19 cellular contexts compared by ENCODE assay signal in genomic region chr2:11525762-11526161, GRCh38. TPM values are rescaled to one million over a fixed set of nuclear protein-coding genes. Genes with fewer than 3 reads are reported as not detected.
DNase-seq lines count a peak whose midpoint lies in the region; ATAC-seq and TF ChIP-seq lines count a peak whose summit lies in the region.
"Had no signal": no experiment of that assay in that cellular context is flagged by ENCODE, and none has a peak within 500 bp of the region (broad histone marks: within the 10 kb centered on the region; RNA-seq: fewer than 3 reads in every experiment).

No MANE protein-coding gene starts in this region.

- no peak for DNase-seq in Right ventricle myocardium superior
- DNase-seq in left ventricle myocardium superior: no peak
- DNase-seq in osteocyte (ENCODE audit: extremely low spot score, unreplicated experiment): peak; percentile 67
- no peak for DNase-seq in uterus
- no peak for DNase-seq in activated T-cell treated with anti-CD3 and anti-CD28 coated beads, Interleukin-2, amount 50 U/mL, for 4 hours
- DNase-seq in NCI-H1092 treated with DMSO at 0.1 percent for 48 hours (lab: John Stamatoyannopoulos, UW): no peak
- no peak for DNase-seq in NCI-H82 (lab: John Stamatoyannopoulos, UW)
- DNase-seq: 8988T; ACHN; C1 segment of cervical spinal cord; Calu3; CD4-positive, alpha-beta memory T cell; COR-L47; DMS53; DMS79 treated with DMSO at 0.1 percent for 48 hours; GF-D8; GOT3; HCEC 1CT had no signal

- no peaks in the 10 kb centered on the region for H3K4me1 Mint-ChIP-seq in osteocyte (ENCODE audit: unreplicated experiment)
- H3K4me1 Mint-ChIP-seq in activated T-cell treated with anti-CD3 and anti-CD28 coated beads, Interleukin-2, amount 50 U/mL, for 4 hours (ENCODE audit: low read depth): no peaks in the 10 kb centered on the region
- H3K4me1 Mint-ChIP-seq: CD4-positive, alpha-beta memory T cell had no signal

- peaks cover 0 to 7% of the 10 kb centered on the region in 2 donors for H3K4me1 ChIP-seq in uterus
- H3K4me1 ChIP-seq: A549 had no signal

- H3K4me3 Mint-ChIP-seq in osteocyte (ENCODE audit: unreplicated experiment): no peak overlapping the region
- no peak overlapping the region for H3K4me3 Mint-ChIP-seq in activated T-cell treated with anti-CD3 and anti-CD28 coated beads, Interleukin-2, amount 50 U/mL, for 4 hours
- H3K4me3 Mint-ChIP-seq: CD4-positive, alpha-beta memory T cell had no signal

- no peak overlapping the region for H3K27ac Mint-ChIP-seq in osteocyte (ENCODE audit: unreplicated experiment)
- H3K27ac Mint-ChIP-seq: CD4-positive, alpha-beta memory T cell had no signal

- H3K27me3 ChIP-seq in uterus: no peaks in the 10 kb centered on the region

- TF ChIP-seq POLR2A in uterus (IDR thresholded peaks at IDR 0.05): no peak

- no peaks in the 10 kb centered on the region for H3K36me3 Mint-ChIP-seq in osteocyte (ENCODE audit: unreplicated experiment)
- no peaks in the 10 kb centered on the region for H3K36me3 Mint-ChIP-seq in activated T-cell treated with anti-CD3 and anti-CD28 coated beads, Interleukin-2, amount 50 U/mL, for 4 hours (ENCODE audit: insufficient read depth)
- H3K36me3 Mint-ChIP-seq: CD4-positive, alpha-beta memory T cell had no signal

- H3K27me3 Mint-ChIP-seq in osteocyte (ENCODE audit: unreplicated experiment): peaks cover 31% of the 10 kb centered on the region
- H3K27me3 Mint-ChIP-seq in activated T-cell treated with anti-CD3 and anti-CD28 coated beads, Interleukin-2, amount 50 U/mL, for 4 hours (ENCODE audit: low read depth): peaks cover 18% of the 10 kb centered on the region

- intact Hi-C loops in Right ventricle myocardium superior (cut with DNase I) (no loop called here), left ventricle myocardium superior (cut with micrococcal nuclease) (no loop called here), uterus (cut with DNase I; ENCODE audit: low total_unique reads) (no loop called here)

- H3K9me3 Mint-ChIP-seq in osteocyte (ENCODE audit: unreplicated experiment): peaks cover 6% of the 10 kb centered on the region
- H3K9me3 Mint-ChIP-seq in activated T-cell treated with anti-CD3 and anti-CD28 coated beads, Interleukin-2, amount 50 U/mL, for 4 hours: no peaks in the 10 kb centered on the region

- no peaks in the 10 kb centered on the region for H3K9me3 ChIP-seq in uterus
- H3K9me3 ChIP-seq: A549 had no signal

- peak overlapping the region; percentile 77 to 89 for H3K27ac ChIP-seq in uterus
- H3K27ac ChIP-seq: A549 had no signal

- no peak for TF ChIP-seq CTCF in osteocyte (IDR thresholded peaks at IDR 0.05)
- TF ChIP-seq CTCF in uterus (IDR thresholded peaks at IDR 0.05): no peak

- H3K4me3 ChIP-seq in uterus: no peak overlapping the region
- H3K4me3 ChIP-seq: A549 had no signal

- ATAC-seq in Right ventricle myocardium superior (ENCODE audit: poor library complexity): peak; percentile 15
- no peak for ATAC-seq in left ventricle myocardium superior
- no peak for ATAC-seq in activated T-cell treated with anti-CD3 and anti-CD28 coated beads, Interleukin-2, amount 50 U/mL, for 4 hours
- ATAC-seq: A549 had no signal

- no peaks in the 10 kb centered on the region for H3K36me3 ChIP-seq in uterus

RNA-seq across cellular contexts. Expression of gene GREB1, which starts 8.1 kb away (rescaled TPM):
- total RNA-seq in Right ventricle myocardium superior (9.0 TPM), left ventricle myocardium superior (8.2 TPM), osteocyte (0.54 and 0.55 TPM in 2 replicates), uterus (100 to 1,000 TPM in 2 of 4 donors, 10 to 100 TPM in 2; 20.3 to 166 (median 78.8) TPM)
- under 1 TPM; 0.32 to 0.33 (median 0.33) TPM for total RNA-seq in activated T-cell treated with anti-CD3 and anti-CD28 coated beads, Interleukin-2, amount 50 U/mL, for 4 hours

RNA-seq across cellular contexts. Expression of gene E2F6, which starts 59.8 kb away (rescaled TPM):
- 12.2 TPM for total RNA-seq in Right ventricle myocardium superior
- 12.6 TPM for total RNA-seq in left ventricle myocardium superior
- 14.8 and 16.9 TPM in 2 replicates for total RNA-seq in osteocyte
- total RNA-seq in uterus: 10 to 100 TPM; 10.2 to 25.0 (median 20.7) TPM
- total RNA-seq in activated T-cell treated with anti-CD3 and anti-CD28 coated beads, Interleukin-2, amount 50 U/mL, for 4 hours: 10 to 100 TPM; 21.8 to 23.7 (median 23.2) TPM
